1 cellular context compared by ENCODE assay signal in the genomic region with DNA sequence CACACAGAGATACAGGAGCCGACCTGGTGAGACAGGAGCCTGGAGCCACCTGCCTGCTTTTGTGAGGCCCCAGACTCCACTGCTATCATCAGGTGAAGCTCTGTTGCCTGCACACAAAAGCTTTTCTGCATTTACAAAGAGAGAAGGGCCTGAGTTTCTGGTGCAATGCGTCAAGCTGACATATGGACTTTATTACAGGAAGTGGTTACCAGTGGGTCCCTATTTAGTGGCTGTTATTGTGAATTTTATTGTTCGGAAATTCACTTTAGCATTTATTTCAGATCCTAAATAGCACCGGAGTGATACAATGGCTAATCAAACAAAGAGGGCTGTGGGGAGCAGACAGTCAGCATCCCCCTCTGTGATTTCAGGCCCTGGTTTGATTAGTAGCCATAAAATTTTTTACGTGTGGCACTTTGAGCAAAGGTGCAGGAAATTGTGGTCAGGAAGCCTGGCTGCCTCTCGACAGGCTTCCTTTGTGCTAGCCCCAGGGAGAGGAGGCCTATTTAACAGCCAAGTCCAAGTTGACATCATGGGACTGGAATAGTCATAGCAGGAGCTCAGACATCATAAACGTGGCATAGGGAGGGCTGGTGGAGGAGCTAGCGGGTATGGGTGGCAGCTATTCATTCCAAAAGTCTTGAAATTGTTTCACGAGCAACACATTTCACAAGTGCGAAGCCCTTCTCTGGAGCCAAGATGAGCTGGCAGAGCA.
TF ChIP-seq lines count a peak whose summit lies in the region.

No MANE protein-coding gene starts in this region.

TF ChIP-seq in GM23338, 12 proteins besides CTCF, POLR2A, EP300 and RAD21 (continued from another document):
- TF ChIP-seq, protein P1, sequence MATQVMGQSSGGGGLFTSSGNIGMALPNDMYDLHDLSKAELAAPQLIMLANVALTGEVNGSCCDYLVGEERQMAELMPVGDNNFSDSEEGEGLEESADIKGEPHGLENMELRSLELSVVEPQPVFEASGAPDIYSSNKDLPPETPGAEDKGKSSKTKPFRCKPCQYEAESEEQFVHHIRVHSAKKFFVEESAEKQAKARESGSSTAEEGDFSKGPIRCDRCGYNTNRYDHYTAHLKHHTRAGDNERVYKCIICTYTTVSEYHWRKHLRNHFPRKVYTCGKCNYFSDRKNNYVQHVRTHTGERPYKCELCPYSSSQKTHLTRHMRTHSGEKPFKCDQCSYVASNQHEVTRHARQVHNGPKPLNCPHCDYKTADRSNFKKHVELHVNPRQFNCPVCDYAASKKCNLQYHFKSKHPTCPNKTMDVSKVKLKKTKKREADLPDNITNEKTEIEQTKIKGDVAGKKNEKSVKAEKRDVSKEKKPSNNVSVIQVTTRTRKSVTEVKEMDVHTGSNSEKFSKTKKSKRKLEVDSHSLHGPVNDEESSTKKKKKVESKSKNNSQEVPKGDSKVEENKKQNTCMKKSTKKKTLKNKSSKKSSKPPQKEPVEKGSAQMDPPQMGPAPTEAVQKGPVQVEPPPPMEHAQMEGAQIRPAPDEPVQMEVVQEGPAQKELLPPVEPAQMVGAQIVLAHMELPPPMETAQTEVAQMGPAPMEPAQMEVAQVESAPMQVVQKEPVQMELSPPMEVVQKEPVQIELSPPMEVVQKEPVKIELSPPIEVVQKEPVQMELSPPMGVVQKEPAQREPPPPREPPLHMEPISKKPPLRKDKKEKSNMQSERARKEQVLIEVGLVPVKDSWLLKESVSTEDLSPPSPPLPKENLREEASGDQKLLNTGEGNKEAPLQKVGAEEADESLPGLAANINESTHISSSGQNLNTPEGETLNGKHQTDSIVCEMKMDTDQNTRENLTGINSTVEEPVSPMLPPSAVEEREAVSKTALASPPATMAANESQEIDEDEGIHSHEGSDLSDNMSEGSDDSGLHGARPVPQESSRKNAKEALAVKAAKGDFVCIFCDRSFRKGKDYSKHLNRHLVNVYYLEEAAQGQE (IDR thresholded peaks at IDR 0.05; ENCODE audit: unreplicated experiment): no peak
TF ChIP-seq in GM23338: peak in this region for 0.
